Comparison of ENCODE assay signal across 32 cellular contexts in genomic region chr5:141180313-141180712, GRCh38. TPM values are rescaled to one million over a fixed set of nuclear protein-coding genes. Genes with fewer than 3 reads are reported as not detected.
"Had no signal": no experiment of that assay in that cellular context is flagged by ENCODE, and none has a peak within 500 bp of the region (broad histone marks: within the 10 kb centered on the region; RNA-seq: fewer than 3 reads in every experiment).

No MANE protein-coding gene starts in this region.

- H3K9me3 ChIP-seq: colonic mucosa had no signal

- H3K36me3 ChIP-seq: ascending aorta, breast epithelium, cardiac muscle cell, colonic mucosa had no signal

- ATAC-seq: activated CD4-positive, alpha-beta T cell treated with anti-CD3 and anti-CD28 coated beads for 36 hours; activated CD8-positive, alpha-beta memory T cell treated with anti-CD3 and anti-CD28 coated beads, Interleukin-2, amount 10 ng/mL, durations not matched to agents 7 days and 5 days; activated CD8-positive, alpha-beta T cell treated with anti-CD3 and anti-CD28 coated beads, Interleukin-2, amount 10 ng/mL, durations not matched to agents 7 days and 5 days; activated naive CD4-positive, alpha-beta T cell treated with anti-CD3 and anti-CD28 coated beads, Interleukin-2, amount 50 U/mL, for 72 hours; esophagus mucosa; T-helper 17 cell had no signal

- H3K4me1 ChIP-seq: ascending aorta, breast epithelium, colonic mucosa had no signal

- FAIRE-seq: endometrium, frontal cortex had no signal

- DNase-seq: activated CD4-positive, alpha-beta memory T cell treated with anti-CD3 and anti-CD28 coated beads for 36 hours; activated CD4-positive, alpha-beta T cell treated with anti-CD3 and anti-CD28 coated beads for 36 hours; activated CD4-positive, alpha-beta T cell treated with anti-CD3 and anti-CD28 coated beads, Interleukin-2, amount 10 ng/mL, durations not matched to agents 24 days and 14 days; activated CD4-positive, CD25-positive, alpha-beta regulatory T cell; activated CD4-positive, CD25-positive, alpha-beta regulatory T cell treated with anti-CD3 and anti-CD28 coated beads, Interleukin-2, amount 50 U/mL, for 72 hours; activated CD8-positive, alpha-beta memory T cell treated with anti-CD3 and anti-CD28 coated beads, Interleukin-2, amount 10 ng/mL, durations not matched to agents 7 days and 5 days; activated CD8-positive, alpha-beta memory T cell treated with anti-CD3 and anti-CD28 coated beads, Interleukin-2, amount 50 U/mL, for 4 hours; activated CD8-positive, alpha-beta T cell treated with anti-CD3 and anti-CD28 coated beads, Interleukin-2, amount 10 ng/mL, durations not matched to agents 7 days and 5 days; activated gamma-delta T cell; activated naive CD4-positive, alpha-beta T cell; activated naive CD4-positive, alpha-beta T cell treated with anti-CD3 and anti-CD28 coated beads, Interleukin-2, amount 10 ng/mL, durations not matched to agents 7 days and 5 days; activated naive CD8-positive, alpha-beta T cell treated with anti-CD3 and anti-CD28 coated beads, Interleukin-2, amount 10 ng/mL, durations not matched to agents 7 days and 5 days; activated T-cell treated with anti-CD3 and anti-CD28 coated beads, Interleukin-2, amount 50 U/mL, for 1 hour; activated T-cell treated with anti-CD3 and anti-CD28 coated beads, Interleukin-2, amount 50 U/mL, for 48 hours; central memory CD4-positive, alpha-beta T cell; cerebellar nuclear complex; colonic mucosa; effector CD8-positive, alpha-beta T cell; foreskin fibroblast; head of caudate nucleus; T-helper 1 cell; T-helper 17 cell had no signal

- H3K27ac ChIP-seq: ascending aorta, breast epithelium, cardiac muscle cell, colonic mucosa had no signal

- H3K27me3 ChIP-seq: ascending aorta, breast epithelium, cardiac muscle cell, colonic mucosa had no signal

- H3K4me3 ChIP-seq: ascending aorta, breast epithelium, cardiac muscle cell, colonic mucosa had no signal

RNA-seq across cellular contexts. Expression of gene PCDHB16, which starts 1.9 kb away (rescaled TPM):
- total RNA-seq: activated CD4-positive, alpha-beta memory T cell treated with anti-CD3 and anti-CD28 coated beads for 36 hours; activated CD4-positive, alpha-beta T cell treated with anti-CD3 and anti-CD28 coated beads for 36 hours; activated CD4-positive, alpha-beta T cell treated with anti-CD3 and anti-CD28 coated beads, Interleukin-2, amount 10 ng/mL, durations not matched to agents 24 days and 14 days; activated CD8-positive, alpha-beta memory T cell treated with anti-CD3 and anti-CD28 coated beads for 36 hours; activated CD8-positive, alpha-beta memory T cell treated with anti-CD3 and anti-CD28 coated beads, Interleukin-2, amount 10 ng/mL, durations not matched to agents 7 days and 5 days; activated CD8-positive, alpha-beta T cell treated with anti-CD3 and anti-CD28 coated beads, Interleukin-2, amount 10 ng/mL, durations not matched to agents 7 days and 5 days; activated naive CD4-positive, alpha-beta T cell treated with anti-CD3 and anti-CD28 coated beads, Interleukin-2, amount 50 U/mL, for 72 hours; activated naive CD8-positive, alpha-beta T cell treated with anti-CD3 and anti-CD28 coated beads, Interleukin-2, amount 10 ng/mL, durations not matched to agents 7 days and 5 days; activated T-helper 1 cell treated with anti-CD3 and anti-CD28 coated beads, Interleukin-12 subunit alpha, Interleukin-12 subunit beta, Interleukin-2, Interleukin-4 antibody, amounts not matched to agents 30 ng/mL and 10 ng/mL and 1 ng/mL, durations not matched to agents 14 hours and 24 hours and 36 hours; T-helper 17 cell had no signal

RNA-seq across cellular contexts. Expression of gene PCDHB8, which starts 2.7 kb away (rescaled TPM):
- total RNA-seq: activated CD4-positive, alpha-beta memory T cell treated with anti-CD3 and anti-CD28 coated beads for 36 hours; activated CD4-positive, alpha-beta T cell treated with anti-CD3 and anti-CD28 coated beads for 36 hours; activated CD4-positive, alpha-beta T cell treated with anti-CD3 and anti-CD28 coated beads, Interleukin-2, amount 10 ng/mL, durations not matched to agents 24 days and 14 days; activated CD8-positive, alpha-beta memory T cell treated with anti-CD3 and anti-CD28 coated beads for 36 hours; activated CD8-positive, alpha-beta memory T cell treated with anti-CD3 and anti-CD28 coated beads, Interleukin-2, amount 10 ng/mL, durations not matched to agents 7 days and 5 days; activated CD8-positive, alpha-beta T cell treated with anti-CD3 and anti-CD28 coated beads, Interleukin-2, amount 10 ng/mL, durations not matched to agents 7 days and 5 days; activated naive CD4-positive, alpha-beta T cell treated with anti-CD3 and anti-CD28 coated beads, Interleukin-2, amount 50 U/mL, for 72 hours; activated naive CD8-positive, alpha-beta T cell treated with anti-CD3 and anti-CD28 coated beads, Interleukin-2, amount 10 ng/mL, durations not matched to agents 7 days and 5 days; activated T-helper 1 cell treated with anti-CD3 and anti-CD28 coated beads, Interleukin-12 subunit alpha, Interleukin-12 subunit beta, Interleukin-2, Interleukin-4 antibody, amounts not matched to agents 30 ng/mL and 10 ng/mL and 1 ng/mL, durations not matched to agents 14 hours and 24 hours and 36 hours; epithelial cell of proximal tubule; T-helper 17 cell had no signal

RNA-seq across cellular contexts. Expression of gene PCDHB9, which starts 6.6 kb away (rescaled TPM):
- total RNA-seq: activated CD4-positive, alpha-beta memory T cell treated with anti-CD3 and anti-CD28 coated beads for 36 hours; activated CD4-positive, alpha-beta T cell treated with anti-CD3 and anti-CD28 coated beads for 36 hours; activated CD4-positive, alpha-beta T cell treated with anti-CD3 and anti-CD28 coated beads, Interleukin-2, amount 10 ng/mL, durations not matched to agents 24 days and 14 days; activated CD8-positive, alpha-beta memory T cell treated with anti-CD3 and anti-CD28 coated beads for 36 hours; activated CD8-positive, alpha-beta memory T cell treated with anti-CD3 and anti-CD28 coated beads, Interleukin-2, amount 10 ng/mL, durations not matched to agents 7 days and 5 days; activated CD8-positive, alpha-beta T cell treated with anti-CD3 and anti-CD28 coated beads, Interleukin-2, amount 10 ng/mL, durations not matched to agents 7 days and 5 days; activated naive CD4-positive, alpha-beta T cell treated with anti-CD3 and anti-CD28 coated beads, Interleukin-2, amount 50 U/mL, for 72 hours; activated naive CD8-positive, alpha-beta T cell treated with anti-CD3 and anti-CD28 coated beads, Interleukin-2, amount 10 ng/mL, durations not matched to agents 7 days and 5 days; activated T-helper 1 cell treated with anti-CD3 and anti-CD28 coated beads, Interleukin-12 subunit alpha, Interleukin-12 subunit beta, Interleukin-2, Interleukin-4 antibody, amounts not matched to agents 30 ng/mL and 10 ng/mL and 1 ng/mL, durations not matched to agents 14 hours and 24 hours and 36 hours; epithelial cell of proximal tubule had no signal

RNA-seq across cellular contexts. Expression of gene PCDHB7, which starts 7.9 kb away (rescaled TPM):
- total RNA-seq: activated CD4-positive, alpha-beta memory T cell treated with anti-CD3 and anti-CD28 coated beads for 36 hours; activated CD4-positive, alpha-beta T cell treated with anti-CD3 and anti-CD28 coated beads for 36 hours; activated CD4-positive, alpha-beta T cell treated with anti-CD3 and anti-CD28 coated beads, Interleukin-2, amount 10 ng/mL, durations not matched to agents 24 days and 14 days; activated CD8-positive, alpha-beta memory T cell treated with anti-CD3 and anti-CD28 coated beads for 36 hours; activated CD8-positive, alpha-beta memory T cell treated with anti-CD3 and anti-CD28 coated beads, Interleukin-2, amount 10 ng/mL, durations not matched to agents 7 days and 5 days; activated CD8-positive, alpha-beta T cell treated with anti-CD3 and anti-CD28 coated beads, Interleukin-2, amount 10 ng/mL, durations not matched to agents 7 days and 5 days; activated naive CD4-positive, alpha-beta T cell treated with anti-CD3 and anti-CD28 coated beads, Interleukin-2, amount 50 U/mL, for 72 hours; activated naive CD8-positive, alpha-beta T cell treated with anti-CD3 and anti-CD28 coated beads, Interleukin-2, amount 10 ng/mL, durations not matched to agents 7 days and 5 days; activated T-helper 1 cell treated with anti-CD3 and anti-CD28 coated beads, Interleukin-12 subunit alpha, Interleukin-12 subunit beta, Interleukin-2, Interleukin-4 antibody, amounts not matched to agents 30 ng/mL and 10 ng/mL and 1 ng/mL, durations not matched to agents 14 hours and 24 hours and 36 hours; epithelial cell of proximal tubule; T-helper 17 cell had no signal

RNA-seq across cellular contexts. Expression of gene PCDHB10, which starts 11.8 kb away (rescaled TPM):
- total RNA-seq: activated CD4-positive, alpha-beta memory T cell treated with anti-CD3 and anti-CD28 coated beads for 36 hours; activated CD4-positive, alpha-beta T cell treated with anti-CD3 and anti-CD28 coated beads for 36 hours; activated CD4-positive, alpha-beta T cell treated with anti-CD3 and anti-CD28 coated beads, Interleukin-2, amount 10 ng/mL, durations not matched to agents 24 days and 14 days; activated CD8-positive, alpha-beta memory T cell treated with anti-CD3 and anti-CD28 coated beads for 36 hours; activated CD8-positive, alpha-beta memory T cell treated with anti-CD3 and anti-CD28 coated beads, Interleukin-2, amount 10 ng/mL, durations not matched to agents 7 days and 5 days; activated CD8-positive, alpha-beta T cell treated with anti-CD3 and anti-CD28 coated beads, Interleukin-2, amount 10 ng/mL, durations not matched to agents 7 days and 5 days; activated naive CD4-positive, alpha-beta T cell treated with anti-CD3 and anti-CD28 coated beads, Interleukin-2, amount 50 U/mL, for 72 hours; activated naive CD8-positive, alpha-beta T cell treated with anti-CD3 and anti-CD28 coated beads, Interleukin-2, amount 10 ng/mL, durations not matched to agents 7 days and 5 days; activated T-helper 1 cell treated with anti-CD3 and anti-CD28 coated beads, Interleukin-12 subunit alpha, Interleukin-12 subunit beta, Interleukin-2, Interleukin-4 antibody, amounts not matched to agents 30 ng/mL and 10 ng/mL and 1 ng/mL, durations not matched to agents 14 hours and 24 hours and 36 hours; T-helper 17 cell had no signal
